9 cellular contexts compared by ENCODE assay signal in the genomic region with DNA sequence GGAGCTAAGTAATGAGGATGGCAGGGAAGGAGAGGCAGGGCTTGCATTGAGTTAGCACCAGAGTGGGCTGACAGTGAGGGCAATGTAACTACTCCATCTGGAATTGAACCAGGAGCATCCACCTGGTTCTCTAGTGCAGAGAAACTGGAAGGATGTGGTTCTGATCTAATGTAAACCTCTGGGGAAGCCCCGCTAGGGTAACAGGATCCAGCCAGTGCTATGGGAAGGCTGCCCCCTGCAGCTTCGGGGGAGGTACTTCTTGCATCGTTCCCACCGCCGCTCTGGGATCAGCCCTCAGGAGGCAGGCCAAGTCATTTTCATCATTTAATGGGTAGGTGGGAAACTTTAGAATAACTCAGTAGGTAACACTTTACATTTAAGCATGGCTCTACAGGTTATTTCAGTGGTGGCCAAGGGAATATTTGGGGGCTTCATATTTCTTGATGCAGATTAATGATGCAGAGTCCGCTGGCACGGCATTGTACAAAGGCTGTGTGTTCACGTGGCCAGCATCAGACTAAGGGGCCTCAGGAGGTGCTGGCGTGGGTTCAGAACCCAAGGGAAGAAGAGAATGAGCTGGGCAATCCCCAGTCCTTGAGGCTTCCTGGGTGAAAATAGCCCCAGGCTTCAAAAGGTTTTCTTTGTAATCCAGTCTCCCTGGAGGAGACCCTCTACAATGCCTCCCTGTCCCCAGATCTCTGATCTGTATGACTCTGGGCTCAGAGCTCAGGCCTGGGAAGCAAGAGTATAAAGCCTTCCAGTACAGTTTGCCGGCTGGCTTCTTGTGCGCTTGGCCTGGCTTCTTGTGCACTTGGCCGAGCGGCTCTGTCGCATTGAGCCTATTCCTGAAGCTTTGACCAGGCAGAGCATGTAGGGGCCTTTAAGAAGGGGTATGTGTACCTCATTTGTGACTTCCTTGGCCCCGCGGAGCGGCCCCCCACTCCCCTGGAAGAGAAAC. TPM values are rescaled to one million over a fixed set of nuclear protein-coding genes. Genes with fewer than 3 reads are reported as not detected.
DNase-seq lines count a peak whose midpoint lies in the region; ATAC-seq, FAIRE-seq and TF ChIP-seq lines count a peak whose summit lies in the region.
"Had no signal": no experiment of that assay in that cellular context is flagged by ENCODE, and none has a peak within 500 bp of the region (broad histone marks: within the 10 kb centered on the region; RNA-seq: fewer than 3 reads in every experiment).

No MANE protein-coding gene starts in this region.

- CTCF ChIA-PET in Caco-2 (lab: Charles Lee) = no interaction called here

- H3K27me3 ChIP-seq in Caco-2 (replicated peaks; ENCODE audit: control insufficient read depth, insufficient read depth, low read length) = no peaks in the 10 kb centered on the region
- no peaks in the 10 kb centered on the region for H3K27me3 ChIP-seq in WERI-Rb-1 (ENCODE audit: insufficient read depth, low read depth, severe bottlenecking)
- no peaks in the 10 kb centered on the region for H3K27me3 ChIP-seq in lower lobe of right lung (ENCODE audit: low read depth)

- H3K27ac Mint-ChIP-seq in Caco-2 (ENCODE audit: unreplicated experiment) = no peak overlapping the region
- H3K27ac Mint-ChIP-seq in activated T-helper 17 cell treated with anti-CD3 and anti-CD28 coated beads, Interleukin-2, amount 50 U/mL, for 72 hours = no peak overlapping the region

- intact Hi-C loops in Caco-2 (cut with micrococcal nuclease; ENCODE audit: unreplicated experiment) = no loop called here
- intact Hi-C loops in lower lobe of right lung (cut with DNase I) = no loop called here

- DNase-seq in Caco-2 = peak; percentile 20 to 32
- DNase-seq in GM18507 (ENCODE audit: extremely low spot score, insufficient read length, low read depth) = peak; percentile 12
- DNase-seq in WERI-Rb-1 = peak; percentile 12
- DNase-seq in lower lobe of right lung = no peak
- DNase-seq: NCI-H1436 treated with DMSO at 0.1 percent for 48 hours had no signal

- H3K9me3 Mint-ChIP-seq in Caco-2 (ENCODE audit: unreplicated experiment) = peaks cover 21% of the 10 kb centered on the region
- H3K9me3 Mint-ChIP-seq in activated T-helper 17 cell treated with anti-CD3 and anti-CD28 coated beads, Interleukin-2, amount 50 U/mL, for 72 hours = peaks cover 10% of the 10 kb centered on the region

- H3K4me1 Mint-ChIP-seq in Caco-2 (ENCODE audit: low read depth, unreplicated experiment) = no peaks in the 10 kb centered on the region
- H3K4me1 Mint-ChIP-seq in activated T-helper 17 cell treated with anti-CD3 and anti-CD28 coated beads, Interleukin-2, amount 50 U/mL, for 72 hours = no peaks in the 10 kb centered on the region

- no peaks in the 10 kb centered on the region for H3K36me3 Mint-ChIP-seq in Caco-2 (ENCODE audit: insufficient read depth, unreplicated experiment)
- no peaks in the 10 kb centered on the region for H3K36me3 Mint-ChIP-seq in activated T-helper 17 cell treated with anti-CD3 and anti-CD28 coated beads, Interleukin-2, amount 50 U/mL, for 72 hours (ENCODE audit: low read depth)

- H3K4me3 Mint-ChIP-seq in Caco-2 (ENCODE audit: unreplicated experiment) = no peak overlapping the region
- no peak overlapping the region for H3K4me3 Mint-ChIP-seq in activated T-helper 17 cell treated with anti-CD3 and anti-CD28 coated beads, Interleukin-2, amount 50 U/mL, for 72 hours

- POLR2A ChIA-PET in Caco-2 (lab: Charles Lee) = no interaction called here

- H3K27me3 Mint-ChIP-seq in Caco-2 (ENCODE audit: insufficient read depth, unreplicated experiment) = peaks cover 10% of the 10 kb centered on the region
- peaks cover 19% of the 10 kb centered on the region for H3K27me3 Mint-ChIP-seq in activated T-helper 17 cell treated with anti-CD3 and anti-CD28 coated beads, Interleukin-2, amount 50 U/mL, for 72 hours

- H3K27ac ChIP-seq in WERI-Rb-1 (no peak overlapping the region), lower lobe of right lung (no peak overlapping the region)
- H3K27ac ChIP-seq: SK-N-MC had no signal

- ATAC-seq in lower lobe of right lung (no peak), GM21619 (IDR thresholded peaks at IDR 0.05; ENCODE audit: unreplicated experiment) (no peak), HG02759 (IDR thresholded peaks at IDR 0.05; ENCODE audit: unreplicated experiment) (no peak)
- ATAC-seq in activated T-helper 17 cell treated with anti-CD3 and anti-CD28 coated beads, Interleukin-2, amount 50 U/mL, for 72 hours (replicated peaks) = no peak

- no peak for FAIRE-seq in GM18507 (lab: Jason Lieb, UNC)

- H3K9me3 ChIP-seq in Caco-2 = no peaks in the 10 kb centered on the region
- H3K9me3 ChIP-seq in WERI-Rb-1 (ENCODE audit: severe bottlenecking) = no peaks in the 10 kb centered on the region
- H3K9me3 ChIP-seq in lower lobe of right lung = no peaks in the 10 kb centered on the region

- no peak overlapping the region for H3K4me3 ChIP-seq in Caco-2 (ENCODE audit: low read depth, low read length)
- H3K4me3 ChIP-seq in WERI-Rb-1 (ENCODE audit: low read depth, low read length) = no peak overlapping the region
- no peak overlapping the region for H3K4me3 ChIP-seq in lower lobe of right lung
- H3K4me3 ChIP-seq: SK-N-MC had no signal

- no peaks in the 10 kb centered on the region for H3K36me3 ChIP-seq in Caco-2 (ENCODE audit: control insufficient read depth, insufficient read depth, low read length)
- H3K36me3 ChIP-seq in WERI-Rb-1 = no peaks in the 10 kb centered on the region
- no peaks in the 10 kb centered on the region for H3K36me3 ChIP-seq in lower lobe of right lung

- no TSS peak for BruUV-seq in Caco-2 (replicated peaks; lab: Mats Ljungman, UMichigan)

- TF ChIP-seq CTCF in Caco-2 (IDR thresholded peaks at IDR 0.05; ENCODE audit: insufficient read depth in 1 of 2, low read depth in 1 of 2, low read length in 1 of 2, severe bottlenecking in 1 of 2, unreplicated experiment in 1 of 2) (peak; percentile 31 to 33), WERI-Rb-1 (IDR thresholded peaks at IDR 0.05; ENCODE audit: low read depth, low read length) (peak; percentile 50; the same call in 1 of the 2 replicates), lower lobe of right lung (IDR thresholded peaks at IDR 0.05) (peak; percentile 15)

- no peaks in the 10 kb centered on the region for H3K4me1 ChIP-seq in Caco-2
- no peaks in the 10 kb centered on the region for H3K4me1 ChIP-seq in lower lobe of right lung

RNA-seq across cellular contexts. Expression of gene KAZN, which starts 26.4 kb away (rescaled TPM):
- total RNA-seq in Caco-2 (2022) (2.4 and 2.5 TPM in 2 replicates), lower lobe of right lung (21.2 TPM)
- total RNA-seq in activated T-helper 17 cell treated with anti-CD3 and anti-CD28 coated beads, Interleukin-2, amount 50 U/mL, for 72 hours = under 1 TPM; 0.22 to 0.74 TPM
